Comparison of ENCODE assay signal across 1 cellular context in the genomic region with DNA sequence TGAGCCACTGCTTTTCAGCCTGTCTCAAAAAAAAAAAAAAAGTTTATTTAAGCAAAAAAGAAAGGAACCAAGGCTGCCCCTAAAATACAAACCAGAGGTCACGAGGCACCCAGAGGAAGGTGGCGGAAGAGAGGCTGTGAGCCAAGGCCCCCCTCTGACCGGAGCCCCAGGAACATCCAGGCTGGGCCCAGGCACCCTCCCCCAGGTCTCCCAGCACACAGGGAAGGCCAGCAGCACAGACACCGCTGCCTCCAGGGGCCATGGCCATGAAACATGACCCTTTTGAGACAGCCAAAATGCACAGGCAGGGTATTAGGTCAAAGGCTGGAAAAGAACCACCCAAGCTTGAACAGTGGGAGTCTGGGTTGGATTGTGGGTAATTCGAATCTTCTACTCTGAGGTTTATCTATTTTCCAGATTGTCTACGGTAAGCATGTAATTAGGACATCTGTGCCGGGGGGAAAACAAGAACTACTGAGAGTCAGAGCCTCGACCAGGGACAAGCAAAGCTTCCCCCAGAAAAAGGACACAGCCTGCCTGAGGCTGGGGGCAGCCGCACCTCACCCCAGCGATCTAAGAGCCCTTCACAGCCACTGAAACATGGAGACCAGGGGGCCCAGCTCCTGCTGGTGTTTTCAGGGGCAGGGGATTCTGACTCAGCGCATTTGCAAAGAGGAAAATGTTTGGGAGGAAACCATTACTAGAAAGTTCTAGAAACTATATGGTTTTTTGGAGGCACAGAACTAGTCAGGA.
TF ChIP-seq lines count a peak whose summit lies in the region.

No MANE protein-coding gene starts in this region.

TF ChIP-seq in GM23338, 12 proteins besides CTCF, POLR2A, EP300 and RAD21 (continued from another document):
- TF ChIP-seq, protein P1, sequence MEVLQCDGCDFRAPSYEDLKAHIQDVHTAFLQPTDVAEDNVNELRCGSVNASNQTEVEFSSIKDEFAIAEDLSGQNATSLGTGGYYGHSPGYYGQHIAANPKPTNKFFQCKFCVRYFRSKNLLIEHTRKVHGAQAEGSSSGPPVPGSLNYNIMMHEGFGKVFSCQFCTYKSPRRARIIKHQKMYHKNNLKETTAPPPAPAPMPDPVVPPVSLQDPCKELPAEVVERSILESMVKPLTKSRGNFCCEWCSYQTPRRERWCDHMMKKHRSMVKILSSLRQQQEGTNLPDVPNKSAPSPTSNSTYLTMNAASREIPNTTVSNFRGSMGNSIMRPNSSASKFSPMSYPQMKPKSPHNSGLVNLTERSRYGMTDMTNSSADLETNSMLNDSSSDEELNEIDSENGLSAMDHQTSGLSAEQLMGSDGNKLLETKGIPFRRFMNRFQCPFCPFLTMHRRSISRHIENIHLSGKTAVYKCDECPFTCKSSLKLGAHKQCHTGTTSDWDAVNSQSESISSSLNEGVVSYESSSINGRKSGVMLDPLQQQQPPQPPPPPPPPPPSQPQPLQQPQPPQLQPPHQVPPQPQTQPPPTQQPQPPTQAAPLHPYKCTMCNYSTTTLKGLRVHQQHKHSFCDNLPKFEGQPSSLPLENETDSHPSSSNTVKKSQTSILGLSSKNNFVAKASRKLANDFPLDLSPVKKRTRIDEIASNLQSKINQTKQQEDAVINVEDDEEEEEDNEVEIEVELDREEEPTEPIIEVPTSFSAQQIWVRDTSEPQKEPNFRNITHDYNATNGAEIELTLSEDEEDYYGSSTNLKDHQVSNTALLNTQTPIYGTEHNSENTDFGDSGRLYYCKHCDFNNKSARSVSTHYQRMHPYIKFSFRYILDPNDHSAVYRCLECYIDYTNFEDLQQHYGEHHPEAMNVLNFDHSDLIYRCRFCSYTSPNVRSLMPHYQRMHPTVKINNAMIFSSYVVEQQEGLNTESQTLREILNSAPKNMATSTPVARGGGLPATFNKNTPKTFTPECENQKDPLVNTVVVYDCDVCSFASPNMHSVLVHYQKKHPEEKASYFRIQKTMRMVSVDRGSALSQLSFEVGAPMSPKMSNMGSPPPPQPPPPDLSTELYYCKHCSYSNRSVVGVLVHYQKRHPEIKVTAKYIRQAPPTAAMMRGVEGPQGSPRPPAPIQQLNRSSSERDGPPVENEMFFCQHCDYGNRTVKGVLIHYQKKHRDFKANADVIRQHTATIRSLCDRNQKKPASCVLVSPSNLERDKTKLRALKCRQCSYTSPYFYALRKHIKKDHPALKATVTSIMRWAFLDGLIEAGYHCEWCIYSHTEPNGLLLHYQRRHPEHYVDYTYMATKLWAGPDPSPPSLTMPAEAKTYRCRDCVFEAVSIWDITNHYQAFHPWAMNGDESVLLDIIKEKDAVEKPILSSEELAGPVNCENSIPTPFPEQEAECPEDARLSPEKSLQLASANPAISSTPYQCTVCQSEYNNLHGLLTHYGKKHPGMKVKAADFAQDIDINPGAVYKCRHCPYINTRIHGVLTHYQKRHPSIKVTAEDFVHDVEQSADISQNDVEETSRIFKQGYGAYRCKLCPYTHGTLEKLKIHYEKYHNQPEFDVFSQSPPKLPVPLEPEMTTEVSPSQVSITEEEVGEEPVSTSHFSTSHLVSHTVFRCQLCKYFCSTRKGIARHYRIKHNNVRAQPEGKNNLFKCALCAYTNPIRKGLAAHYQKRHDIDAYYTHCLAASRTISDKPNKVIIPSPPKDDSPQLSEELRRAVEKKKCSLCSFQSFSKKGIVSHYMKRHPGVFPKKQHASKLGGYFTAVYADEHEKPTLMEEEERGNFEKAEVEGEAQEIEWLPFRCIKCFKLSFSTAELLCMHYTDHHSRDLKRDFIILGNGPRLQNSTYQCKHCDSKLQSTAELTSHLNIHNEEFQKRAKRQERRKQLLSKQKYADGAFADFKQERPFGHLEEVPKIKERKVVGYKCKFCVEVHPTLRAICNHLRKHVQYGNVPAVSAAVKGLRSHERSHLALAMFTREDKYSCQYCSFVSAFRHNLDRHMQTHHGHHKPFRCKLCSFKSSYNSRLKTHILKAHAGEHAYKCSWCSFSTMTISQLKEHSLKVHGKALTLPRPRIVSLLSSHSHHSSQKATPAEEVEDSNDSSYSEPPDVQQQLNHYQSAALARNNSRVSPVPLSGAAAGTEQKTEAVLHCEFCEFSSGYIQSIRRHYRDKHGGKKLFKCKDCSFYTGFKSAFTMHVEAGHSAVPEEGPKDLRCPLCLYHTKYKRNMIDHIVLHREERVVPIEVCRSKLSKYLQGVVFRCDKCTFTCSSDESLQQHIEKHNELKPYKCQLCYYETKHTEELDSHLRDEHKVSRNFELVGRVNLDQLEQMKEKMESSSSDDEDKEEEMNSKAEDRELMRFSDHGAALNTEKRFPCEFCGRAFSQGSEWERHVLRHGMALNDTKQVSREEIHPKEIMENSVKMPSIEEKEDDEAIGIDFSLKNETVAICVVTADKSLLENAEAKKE (CRISPR knock-in tag; IDR thresholded peaks at IDR 0.05), result no peak
- TF ChIP-seq, protein P2, sequence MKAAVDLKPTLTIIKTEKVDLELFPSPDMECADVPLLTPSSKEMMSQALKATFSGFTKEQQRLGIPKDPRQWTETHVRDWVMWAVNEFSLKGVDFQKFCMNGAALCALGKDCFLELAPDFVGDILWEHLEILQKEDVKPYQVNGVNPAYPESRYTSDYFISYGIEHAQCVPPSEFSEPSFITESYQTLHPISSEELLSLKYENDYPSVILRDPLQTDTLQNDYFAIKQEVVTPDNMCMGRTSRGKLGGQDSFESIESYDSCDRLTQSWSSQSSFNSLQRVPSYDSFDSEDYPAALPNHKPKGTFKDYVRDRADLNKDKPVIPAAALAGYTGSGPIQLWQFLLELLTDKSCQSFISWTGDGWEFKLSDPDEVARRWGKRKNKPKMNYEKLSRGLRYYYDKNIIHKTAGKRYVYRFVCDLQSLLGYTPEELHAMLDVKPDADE (IDR thresholded peaks at IDR 0.05), result no peak
- TF ChIP-seq CREB1 (CRISPR knock-in tag; IDR thresholded peaks at IDR 0.05; ENCODE audit: low read depth) (no peak), POLR2AphosphoS5 (IDR thresholded peaks at IDR 0.05; ENCODE audit: low read depth) (no peak)
